In genomic region chr9:108083796-108084352, GRCh38 we compare ENCODE assay signal across 17 cellular contexts.
"Had no signal": no experiment of that assay in that cellular context is flagged by ENCODE, and none has a peak within 500 bp of the region (broad histone marks: within the 10 kb centered on the region; RNA-seq: fewer than 3 reads in every experiment).

No MANE protein-coding gene starts in this region.

- H3K36me3 ChIP-seq: colonic mucosa, neutrophil, transverse colon had no signal

- DNase-seq: activated CD4-positive, alpha-beta T cell treated with anti-CD3 and anti-CD28 coated beads, Interleukin-2, amount 10 ng/mL, durations not matched to agents 7 days and 5 days; activated CD8-positive, alpha-beta memory T cell treated with anti-CD3 and anti-CD28 coated beads, Interleukin-2, amount 50 U/mL, for 48 hours; activated gamma-delta T cell treated with Interleukin-2 at 50 U/mL for 16 hours; activated T-cell treated with anti-CD3 and anti-CD28 coated beads, Interleukin-2, amount 50 U/mL, for 72 hours; central memory CD4-positive, alpha-beta T cell; colonic mucosa; hippocampal formation; left ventricle myocardium superior; mesenchymal stem cell; natural killer cell; posterior cingulate gyrus; stimulated activated CD4-positive, alpha-beta T cell treated with anti-CD3 and anti-CD28 coated beads, Interleukin-2, amount 100 ng/mL, for 48 hours; stimulated activated naive B cell treated with anti-CD40 and anti-IgM and Interleukin-4, amounts not matched to agents 10 μg/mL and 1 μg/mL and 100 μg/mL, for 72 hours; transverse colon had no signal

- H3K27me3 ChIP-seq: body of pancreas, colonic mucosa, transverse colon had no signal

- FAIRE-seq: endometrium had no signal

- H3K4me3 ChIP-seq: body of pancreas, colonic mucosa, transverse colon had no signal

- H3K27ac ChIP-seq: body of pancreas, colonic mucosa, neutrophil, transverse colon had no signal

- H3K4me1 ChIP-seq: body of pancreas, colonic mucosa, transverse colon had no signal
